In the genomic region with DNA sequence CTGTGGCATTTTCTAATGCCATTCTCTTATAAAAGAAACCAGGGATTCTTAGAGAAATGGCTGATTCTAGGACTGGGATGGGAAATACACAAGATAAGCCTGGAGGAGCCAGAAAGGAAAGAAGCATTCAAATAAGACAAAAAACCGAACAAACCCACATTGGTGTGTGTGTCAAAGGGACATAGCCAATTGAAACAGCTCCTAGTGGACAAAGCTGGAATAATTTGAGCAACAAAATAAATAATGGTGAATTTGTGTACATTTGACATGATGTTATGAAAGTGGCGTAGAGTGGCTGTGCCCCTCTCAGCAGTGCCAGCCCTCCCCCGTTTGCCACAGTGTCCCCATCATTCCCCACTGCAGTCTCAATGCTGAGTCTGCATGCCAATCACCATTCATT, we compare ENCODE assay signal across 17 cellular contexts. TPM values are rescaled to one million over a fixed set of nuclear protein-coding genes. Genes with fewer than 3 reads are reported as not detected.
DNase-seq lines count a peak whose midpoint lies in the region; TF ChIP-seq lines count a peak whose summit lies in the region.
"Had no signal": no experiment of that assay in that cellular context is flagged by ENCODE, and none has a peak within 500 bp of the region (broad histone marks: within the 10 kb centered on the region; RNA-seq: fewer than 3 reads in every experiment).

No MANE protein-coding gene starts in this region.

- no peaks in the 10 kb centered on the region for H3K36me3 Mint-ChIP-seq in activated CD4-positive, alpha-beta memory T cell treated with anti-CD3 and anti-CD28 coated beads, Interleukin-2, amount 10 ng/mL, durations not matched to agents 7 days and 5 days (ENCODE audit: low read depth)
- H3K36me3 Mint-ChIP-seq: activated naive CD8-positive, alpha-beta T cell treated with anti-CD3 and anti-CD28 coated beads, Interleukin-2, amount 10 ng/mL, durations not matched to agents 7 days and 5 days had no signal

- CTCF ChIA-PET in A673 (lab: Charles Lee) = no interaction called here
- CTCF ChIA-PET in OCI-LY7 (lab: Charles Lee; ENCODE audit: unreplicated experiment) = no interaction called here
- CTCF ChIA-PET in activated CD4-positive, alpha-beta memory T cell treated with anti-CD3 and anti-CD28 coated beads, Interleukin-2, amount 10 ng/mL, durations not matched to agents 7 days and 5 days (lab: Charles Lee) = interaction anchor here (1.0 kb wide), 1 partner anchor 17 kb away, joined by 4 read pairs; no protein-coding TSS in a partner anchor

- H3K9me3 ChIP-seq in A673 (ENCODE audit: low read depth, low read length, poor library complexity, severe bottlenecking) (no peaks in the 10 kb centered on the region), OCI-LY7 (ENCODE audit: low read length) (no peaks in the 10 kb centered on the region)
- H3K9me3 ChIP-seq: BLaER1 treated with 17β-estradiol and CSF1 and Interleukin-3, amounts not matched to agents 10 nM and 100 nM; heart right ventricle; neutrophil had no signal

- H3K27ac Mint-ChIP-seq in activated CD4-positive, alpha-beta memory T cell treated with anti-CD3 and anti-CD28 coated beads, Interleukin-2, amount 10 ng/mL, durations not matched to agents 7 days and 5 days = no peak overlapping the region
- H3K27ac Mint-ChIP-seq: activated naive CD8-positive, alpha-beta T cell treated with anti-CD3 and anti-CD28 coated beads, Interleukin-2, amount 10 ng/mL, durations not matched to agents 7 days and 5 days; T-helper 17 cell had no signal

- no peak overlapping the region for H3K4me2 ChIP-seq in OCI-LY7 (ENCODE audit: low read length)
- H3K4me2 ChIP-seq: BLaER1 treated with 17β-estradiol and CSF1 and Interleukin-3, amounts not matched to agents 10 nM and 100 nM had no signal

- H3K27ac ChIP-seq in A673 (ENCODE audit: low read depth, low read length, poor library complexity, severe bottlenecking) = no peak overlapping the region
- no peak overlapping the region for H3K27ac ChIP-seq in OCI-LY7 (ENCODE audit: low read depth, low read length, poor library complexity, severe bottlenecking)
- H3K27ac ChIP-seq: BLaER1 treated with 17β-estradiol and CSF1 and Interleukin-3, amounts not matched to agents 10 nM and 100 nM; heart right ventricle; neutrophil had no signal

- no peaks in the 10 kb centered on the region for H3K4me1 Mint-ChIP-seq in activated CD4-positive, alpha-beta memory T cell treated with anti-CD3 and anti-CD28 coated beads, Interleukin-2, amount 10 ng/mL, durations not matched to agents 7 days and 5 days
- H3K4me1 Mint-ChIP-seq: activated naive CD8-positive, alpha-beta T cell treated with anti-CD3 and anti-CD28 coated beads, Interleukin-2, amount 10 ng/mL, durations not matched to agents 7 days and 5 days; T-helper 17 cell had no signal

- intact Hi-C loops in A673 (cut with micrococcal nuclease; ENCODE audit: unreplicated experiment) = no loop called here
- intact Hi-C loops in OCI-LY7 (cut with micrococcal nuclease; ENCODE audit: unreplicated experiment) = no loop called here

- H3K4me1 ChIP-seq in A673 (ENCODE audit: insufficient read depth, low read length, poor library complexity, severe bottlenecking) (no peaks in the 10 kb centered on the region), OCI-LY7 (ENCODE audit: insufficient read depth, low read length, poor library complexity, severe bottlenecking) (no peaks in the 10 kb centered on the region)
- H3K4me1 ChIP-seq: BLaER1 treated with 17β-estradiol and CSF1 and Interleukin-3, amounts not matched to agents 10 nM and 100 nM had no signal

- POLR2A ChIA-PET in A673 (lab: Charles Lee; ENCODE audit: low non-redundant PET) (interaction anchor here (0.6 kb wide), 1 partner anchor 388 kb away, joined by 9 read pairs; no protein-coding TSS in a partner anchor), OCI-LY7 (lab: Charles Lee) (interaction anchor here (0.6 kb wide), 1 partner anchor 124 kb away, joined by 3 read pairs; no protein-coding TSS in a partner anchor)
- POLR2A ChIA-PET in activated CD4-positive, alpha-beta memory T cell treated with anti-CD3 and anti-CD28 coated beads, Interleukin-2, amount 10 ng/mL, durations not matched to agents 7 days and 5 days (lab: Charles Lee) = no interaction called here

- H3K9me2 ChIP-seq in OCI-LY7 (ENCODE audit: insufficient read depth, low read length) = no peaks in the 10 kb centered on the region

- no TSS peak for BruUV-seq in A673 (replicated peaks; lab: Mats Ljungman, UMichigan)
- no TSS peak for BruUV-seq in OCI-LY7 (replicated peaks; lab: Mats Ljungman, UMichigan)

- no peak overlapping the region for H3K4me3 Mint-ChIP-seq in activated CD4-positive, alpha-beta memory T cell treated with anti-CD3 and anti-CD28 coated beads, Interleukin-2, amount 10 ng/mL, durations not matched to agents 7 days and 5 days
- H3K4me3 Mint-ChIP-seq: activated naive CD8-positive, alpha-beta T cell treated with anti-CD3 and anti-CD28 coated beads, Interleukin-2, amount 10 ng/mL, durations not matched to agents 7 days and 5 days; T-helper 17 cell had no signal

- DNase-seq in A673 (ENCODE audit: low spot score) (peak; percentile 6), OCI-LY7 (ENCODE audit: low spot score) (no peak), epithelial cell of esophagus (ENCODE audit: low read depth) (no peak), NCI-H1092 treated with DMSO at 0.1 percent for 48 hours (lab: John Stamatoyannopoulos, UW) (no peak)
- DNase-seq in activated CD4-positive, alpha-beta T cell treated with anti-CD3 and anti-CD28 coated beads, Interleukin-2, amount 50 U/mL, for 48 hours = no peak
- DNase-seq in activated CD4-positive, alpha-beta memory T cell treated with anti-CD3 and anti-CD28 coated beads, Interleukin-2, amount 10 ng/mL, durations not matched to agents 7 days and 5 days = no peak
- DNase-seq in effector CD8-positive, alpha-beta T cell (lab: John Stamatoyannopoulos, UW) = no peak
- DNase-seq: activated CD8-positive, alpha-beta memory T cell treated with anti-CD3 and anti-CD28 coated beads for 24 hours; activated naive CD8-positive, alpha-beta T cell treated with anti-CD3 and anti-CD28 coated beads, Interleukin-2, amount 10 ng/mL, durations not matched to agents 7 days and 5 days; heart right ventricle; left ventricle myocardium superior; NCI-H1694 treated with DMSO at 0.1 percent for 48 hours; stimulated activated CD8-positive, alpha-beta memory T cell treated with anti-CD3 and anti-CD28 coated beads, Interleukin-4, amount 100 ng/mL, for 48 hours; T-helper 17 cell had no signal

- no peak overlapping the region for H2AFZ ChIP-seq in OCI-LY7 (ENCODE audit: low read length)

- H3K27me3 ChIP-seq in A673 (replicated peaks; ENCODE audit: insufficient read depth, low read depth, low read length, poor library complexity) = no peaks in the 10 kb centered on the region
- H3K27me3 ChIP-seq: BLaER1 treated with 17β-estradiol and CSF1 and Interleukin-3, amounts not matched to agents 10 nM and 100 nM; heart right ventricle; neutrophil had no signal

- H4K20me1 ChIP-seq in OCI-LY7 (ENCODE audit: insufficient read depth, low read length) = no peaks in the 10 kb centered on the region
- H4K20me1 ChIP-seq: BLaER1 treated with 17β-estradiol and CSF1 and Interleukin-3, amounts not matched to agents 10 nM and 100 nM had no signal

- peak; percentile 40; the same call in 1 of the 2 replicates for TF ChIP-seq CTCF in A673 (conservative IDR thresholded peaks at IDR 0.05; ENCODE audit: low read depth, low read length)
- peak; percentile 50; the same call in 2 of the 3 replicates for TF ChIP-seq CTCF in GM12872 (IDR thresholded peaks at IDR 0.05; ENCODE audit: insufficient read depth, low read depth, low read length)
- peak; percentile 61 for TF ChIP-seq CTCF in OCI-LY7 (conservative IDR thresholded peaks at IDR 0.05; ENCODE audit: low read length)
- TF ChIP-seq CTCF in epithelial cell of esophagus (IDR thresholded peaks at IDR 0.05; ENCODE audit: insufficient read depth, low read depth, low read length, missing control alignments) = peak; percentile 29

- peaks cover 3% of the 10 kb centered on the region for H3K27me3 Mint-ChIP-seq in activated CD4-positive, alpha-beta memory T cell treated with anti-CD3 and anti-CD28 coated beads, Interleukin-2, amount 10 ng/mL, durations not matched to agents 7 days and 5 days

- H3K4me3 ChIP-seq in A673 (ENCODE audit: low read depth, low read length, poor library complexity, severe bottlenecking) (no peak overlapping the region), OCI-LY7 (ENCODE audit: low read depth, low read length, poor library complexity, severe bottlenecking) (no peak overlapping the region), epithelial cell of esophagus (ENCODE audit: low read length) (no peak overlapping the region)
- H3K4me3 ChIP-seq: BLaER1 treated with 17β-estradiol and CSF1 and Interleukin-3, amounts not matched to agents 10 nM and 100 nM; heart right ventricle had no signal

- no peaks in the 10 kb centered on the region for H3K36me3 ChIP-seq in A673 (ENCODE audit: insufficient read depth, low read length, poor library complexity, severe bottlenecking)
- H3K36me3 ChIP-seq in OCI-LY7 (ENCODE audit: insufficient read depth, low read length) = no peaks in the 10 kb centered on the region
- H3K36me3 ChIP-seq: BLaER1 treated with 17β-estradiol and CSF1 and Interleukin-3, amounts not matched to agents 10 nM and 100 nM; heart right ventricle; neutrophil had no signal

- H3K9me3 Mint-ChIP-seq in activated CD4-positive, alpha-beta memory T cell treated with anti-CD3 and anti-CD28 coated beads, Interleukin-2, amount 10 ng/mL, durations not matched to agents 7 days and 5 days = no peaks in the 10 kb centered on the region
- H3K9me3 Mint-ChIP-seq: activated naive CD8-positive, alpha-beta T cell treated with anti-CD3 and anti-CD28 coated beads, Interleukin-2, amount 10 ng/mL, durations not matched to agents 7 days and 5 days had no signal

- no peaks in the 10 kb centered on the region for H3K79me2 ChIP-seq in OCI-LY7 (ENCODE audit: insufficient read depth, low read depth, low read length)

RNA-seq across cellular contexts. Expression of gene B3GAT2, which starts 55.5 kb away (rescaled TPM):
- total RNA-seq in A673 (2021) (not detected in 2 replicates), OCI-LY7 (2022) (not detected in 2 replicates)
- not detected in 2 replicates for total RNA-seq in OCI-LY7 (2014; rRNA removed; shearing (Covaris generic))
- under 1 TPM in 1 of 2 experiments, not detected in 1; 0.05 TPM for total RNA-seq in activated CD4-positive, alpha-beta memory T cell treated with anti-CD3 and anti-CD28 coated beads, Interleukin-2, amount 10 ng/mL, durations not matched to agents 7 days and 5 days
- total RNA-seq: T-helper 17 cell had no signal
